8 cellular contexts compared by ENCODE assay signal in the genomic region with DNA sequence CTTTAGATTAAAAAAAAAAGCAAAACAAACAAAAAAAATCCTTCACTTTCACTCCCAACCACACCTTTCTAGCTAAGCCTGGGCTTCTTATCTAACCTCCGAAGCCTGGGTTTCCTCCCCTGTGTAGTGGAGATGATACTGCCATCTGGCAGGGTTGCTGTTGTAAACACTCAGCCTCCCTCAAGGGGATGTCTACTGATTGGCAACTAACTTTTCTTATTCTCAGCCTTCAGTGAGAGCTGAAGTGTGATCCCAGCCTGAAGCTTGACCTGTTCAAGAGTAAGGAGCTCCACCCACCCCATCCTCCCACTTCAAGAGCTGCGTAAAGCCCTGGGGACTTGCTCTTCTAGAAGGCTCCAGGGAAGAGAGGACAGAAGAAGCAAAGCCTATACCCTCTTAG. TPM values are rescaled to one million over a fixed set of nuclear protein-coding genes. Genes with fewer than 3 reads are reported as not detected.
DNase-seq lines count a peak whose midpoint lies in the region; ATAC-seq and TF ChIP-seq lines count a peak whose summit lies in the region.

No MANE protein-coding gene starts in this region.

- H3K9me3 ChIP-seq in WERI-Rb-1 (ENCODE audit: severe bottlenecking) (no peaks in the 10 kb centered on the region), mucosa of descending colon (no peaks in the 10 kb centered on the region)

- H3K36me3 ChIP-seq in WERI-Rb-1, result no peaks in the 10 kb centered on the region
- H3K36me3 ChIP-seq in mucosa of descending colon (ENCODE audit: low read depth), result no peaks in the 10 kb centered on the region

- intact Hi-C loops in mucosa of descending colon (cut with DNase I, micrococcal nuclease), result no loop called here

- H3K4me3 ChIP-seq in WERI-Rb-1 (ENCODE audit: low read depth, low read length) (no peak overlapping the region), mucosa of descending colon (no peak overlapping the region)

- no peak overlapping the region for H3K27ac ChIP-seq in WERI-Rb-1

- TF ChIP-seq CTCF in WERI-Rb-1 (IDR thresholded peaks at IDR 0.05; ENCODE audit: low read depth, low read length), result no peak; the same call in 1 of the 2 replicates
- no peak for TF ChIP-seq CTCF in mucosa of descending colon (IDR thresholded peaks at IDR 0.05)

- ATAC-seq in mucosa of descending colon, result peak; percentile 49
- ATAC-seq in GM21717 (IDR thresholded peaks at IDR 0.05; ENCODE audit: unreplicated experiment), result no peak
- no peak for ATAC-seq in HG03139 (IDR thresholded peaks at IDR 0.05; ENCODE audit: unreplicated experiment)
- no peak for ATAC-seq in HG03439 (IDR thresholded peaks at IDR 0.05; ENCODE audit: unreplicated experiment)
- no peak for ATAC-seq in activated CD4-positive, CD25-positive, alpha-beta regulatory T cell treated with anti-CD3 and anti-CD28 coated beads, Interleukin-2, amount 50 U/mL, for 24 hours

- peaks cover 18% of the 10 kb centered on the region for H3K4me1 ChIP-seq in mucosa of descending colon (ENCODE audit: low read depth)

- no peaks in the 10 kb centered on the region for H3K27me3 ChIP-seq in WERI-Rb-1 (ENCODE audit: insufficient read depth, low read depth, severe bottlenecking)

- DNase-seq in DMS79 treated with DMSO at 0.1 percent for 48 hours (lab: John Stamatoyannopoulos, UW) (peak; percentile 30), HT-29 (ENCODE audit: low spot score) (peak; percentile 53), WERI-Rb-1 (peak; percentile 64), mucosa of descending colon (no peak)

RNA-seq across cellular contexts. Expression of a gene that starts 21.5 kb away (rescaled TPM):
- total RNA-seq in HT-29 (2014; rRNA removed; shearing (Covaris generic)), result 66.0 and 70.1 TPM in 2 replicates
- 10 to 100 TPM; 14.7 to 37.0 (median 17.2) TPM for total RNA-seq in mucosa of descending colon

Comparison
In these comparisons a context has a peak if more than half of its experiments do, and no peak if none do; other contexts are left out.
1. DNase-seq: peak in DMS79 treated with DMSO at 0.1 percent for 48 hours (single experiment), HT-29 (single experiment) and WERI-Rb-1 (single experiment); none in mucosa of descending colon (0 of 3).